Comparison of ENCODE assay signal across 9 cellular contexts in the genomic region with DNA sequence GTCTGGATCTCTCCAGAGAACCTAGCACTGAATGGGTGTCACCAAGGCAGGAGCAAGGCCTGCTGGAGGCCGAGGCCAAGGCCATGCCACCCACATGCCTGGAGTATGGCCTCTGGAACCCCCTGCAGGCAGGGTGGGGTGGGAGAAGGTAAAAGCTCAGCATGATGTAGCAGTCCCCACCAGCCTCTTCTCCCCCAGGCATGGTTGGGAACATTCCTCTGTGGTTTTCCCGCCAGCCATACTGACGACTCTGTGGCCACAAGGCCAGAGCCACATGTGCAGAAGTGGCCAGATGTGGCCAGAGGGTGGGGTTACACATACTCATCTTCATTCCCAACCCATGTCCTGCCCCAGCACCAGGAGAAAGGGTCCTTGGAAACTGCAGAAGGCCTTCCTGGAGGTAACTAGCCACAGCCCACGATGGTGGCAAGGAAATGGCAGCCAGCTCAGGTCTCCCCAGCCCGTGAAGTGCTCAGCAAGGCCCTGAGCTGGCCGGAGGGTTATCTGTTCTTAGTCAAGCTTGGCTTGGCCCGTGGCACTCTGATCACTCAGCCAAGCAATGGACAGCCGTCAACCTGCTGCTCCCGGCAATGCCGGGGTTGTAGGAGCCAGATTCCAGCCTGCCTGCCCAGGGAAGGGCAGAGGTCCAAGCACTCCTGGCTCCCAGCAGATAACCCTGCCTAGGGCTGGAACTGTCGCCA. TPM values are rescaled to one million over a fixed set of nuclear protein-coding genes. Genes with fewer than 3 reads are reported as not detected.
DNase-seq lines count a peak whose midpoint lies in the region; ATAC-seq, FAIRE-seq and TF ChIP-seq lines count a peak whose summit lies in the region.
"Had no signal": no experiment of that assay in that cellular context is flagged by ENCODE, and none has a peak within 500 bp of the region (broad histone marks: within the 10 kb centered on the region; RNA-seq: fewer than 3 reads in every experiment).

No MANE protein-coding gene starts in this region.

- peak; percentile 31 for FAIRE-seq in HTR-8/SVneo (lab: Jason Lieb, UNC)

- TF ChIP-seq POLR2A in upper lobe of left lung (IDR thresholded peaks at IDR 0.05), result no peak

- WGBS in upper lobe of left lung, 2 donors, result 64 to 83% methylated on average over 1 to 11 of the region's 11 CpGs

- no peaks in the 10 kb centered on the region for H3K36me3 Mint-ChIP-seq in glutamatergic neuron (ENCODE audit: unreplicated experiment)

- H3K27ac Mint-ChIP-seq in glutamatergic neuron (ENCODE audit: unreplicated experiment), result no peak overlapping the region

- peaks cover 9% of the 10 kb centered on the region for H3K27me3 Mint-ChIP-seq in glutamatergic neuron (ENCODE audit: unreplicated experiment)

- H3K27ac ChIP-seq in layer of hippocampus (ENCODE audit: low read depth, low read length) (peak overlapping the region; percentile 43), upper lobe of left lung (peak overlapping the region; percentile 86 to 92 (median 88))

- H3K27me3 ChIP-seq in layer of hippocampus (ENCODE audit: control insufficient read depth, insufficient read depth, low read length) (no peaks in the 10 kb centered on the region), upper lobe of left lung (no peaks in the 10 kb centered on the region)

- no peaks in the 10 kb centered on the region for H3K9me3 ChIP-seq in upper lobe of left lung

- TF ChIP-seq CTCF in upper lobe of left lung (IDR thresholded peaks at IDR 0.05) (no peak), glutamatergic neuron (IDR thresholded peaks at IDR 0.05; ENCODE audit: partially characterized antibody, unreplicated experiment) (no peak)

- H3K4me3 Mint-ChIP-seq in glutamatergic neuron (ENCODE audit: unreplicated experiment), result no peak overlapping the region

- peaks cover 12% of the 10 kb centered on the region for H3K4me1 Mint-ChIP-seq in glutamatergic neuron (ENCODE audit: low read depth, unreplicated experiment)

- peaks cover 1% of the 10 kb centered on the region for H3K9me3 Mint-ChIP-seq in glutamatergic neuron (ENCODE audit: unreplicated experiment)

- H3K36me3 ChIP-seq in upper lobe of left lung, result peaks cover 9 to 19% (median 17%) of the 10 kb centered on the region in 4 donors

- no peak for DNase-seq in HTR-8/SVneo (ENCODE audit: insufficient read length, low spot score)
- DNase-seq in cerebellar cortex (ENCODE audit: low spot score), result peak; percentile 94
- DNase-seq in upper lobe of left lung, result no peak
- DNase-seq in glutamatergic neuron, result no peak
- DNase-seq in NCI-H1694 (lab: John Stamatoyannopoulos, UW), result no peak
- no peak for DNase-seq in SIG-M5 treated with dmso at 0.1 percent for 504 hours (lab: John Stamatoyannopoulos, UW; ENCODE audit: unreplicated experiment)
- DNase-seq: activated CD8-positive, alpha-beta memory T cell treated with anti-CD3 and anti-CD28 coated beads, Interleukin-2, amount 50 U/mL, for 48 hours had no signal

- H3K4me3 ChIP-seq in upper lobe of left lung, result no peak overlapping the region

- no peak for TF ChIP-seq EP300 in upper lobe of left lung (IDR thresholded peaks at IDR 0.05)

- ATAC-seq in upper lobe of left lung (ENCODE audit: low FRiP score in 2 of 2) (no peak), GM19328 (IDR thresholded peaks at IDR 0.05; ENCODE audit: unreplicated experiment) (no peak)

- peaks cover 31 to 42% (median 36%) of the 10 kb centered on the region in 4 donors for H3K4me1 ChIP-seq in upper lobe of left lung

RNA-seq across cellular contexts. Expression of a gene that starts 26.2 kb away (rescaled TPM):
- total RNA-seq in upper lobe of left lung (100 to 1,000 TPM in 2 of 6 donors, 10 to 100 TPM in 4; 59.9 to 138 (median 64.9) TPM), glutamatergic neuron (ENCODE audit: unreplicated experiment) (185 TPM)

RNA-seq across cellular contexts. Expression of a gene that starts 26.7 kb away (rescaled TPM):
- total RNA-seq in upper lobe of left lung (10 to 100 TPM; 16.8 to 63.0 (median 33.8) TPM), glutamatergic neuron (ENCODE audit: unreplicated experiment) (51.2 TPM)

RNA-seq across cellular contexts. Expression of a gene that starts 30.8 kb away (rescaled TPM):
- total RNA-seq in upper lobe of left lung, result 10 to 100 TPM; 14.8 to 38.3 (median 33.6) TPM
- 57.9 TPM for total RNA-seq in glutamatergic neuron (ENCODE audit: unreplicated experiment)

RNA-seq across cellular contexts. Expression of a gene that starts 44.5 kb away (rescaled TPM):
- 1 to 10 TPM in 4 of 6 donors, under 1 TPM in 2; 0.89 to 1.4 (median 1.0) TPM for total RNA-seq in upper lobe of left lung
- total RNA-seq in glutamatergic neuron (ENCODE audit: unreplicated experiment), result 3.2 TPM
